Comparison of ENCODE assay signal across 11 cellular contexts in genomic region chr20:59003836-59004492, GRCh38.
DNase-seq lines count a peak whose midpoint lies in the region; ATAC-seq and TF ChIP-seq lines count a peak whose summit lies in the region.
"Had no signal": no experiment of that assay in that cellular context is flagged by ENCODE, and none has a peak within 500 bp of the region (broad histone marks: within the 10 kb centered on the region; RNA-seq: fewer than 3 reads in every experiment).

No MANE protein-coding gene starts in this region.

- H3K4me2 ChIP-seq in Loucy (ENCODE audit: low read depth, low read length, poor library complexity, severe bottlenecking): peak overlapping the region; percentile 59

- no peaks in the 10 kb centered on the region for H4K20me1 ChIP-seq in Loucy (ENCODE audit: insufficient read depth, low read length, poor library complexity, severe bottlenecking)

- H3K79me2 ChIP-seq in Loucy (ENCODE audit: insufficient read depth, low read length): no peaks in the 10 kb centered on the region

- H3K4me1 ChIP-seq in Loucy (ENCODE audit: insufficient read depth, low read length, poor library complexity, severe bottlenecking) (peaks cover 13% of the 10 kb centered on the region), neutrophil (ENCODE audit: control insufficient read depth in 1 of 2, insufficient read depth in 1 of 2, low read depth in 1 of 2, low read length in 1 of 2) (peaks cover 46 to 56% of the 10 kb centered on the region in 2 experiments)

- H3F3A ChIP-seq in Loucy (ENCODE audit: low read depth): no peaks in the 10 kb centered on the region

- DNase-seq in GM06990 (ENCODE audit: extremely low read depth, insufficient read length) (no peak), coronary artery (ENCODE audit: low spot score) (no peak), NCI-H2227 (lab: John Stamatoyannopoulos, UW; ENCODE audit: unreplicated experiment) (no peak), 8988T (no peak)
- DNase-seq: DND-41, mesendoderm, NCI-H1092 had no signal

- TF ChIP-seq CTCF in GM06990 (IDR thresholded peaks at IDR 0.05; ENCODE audit: insufficient read depth, low read length, poor library complexity, severe bottlenecking): no peak
- no peak for TF ChIP-seq CTCF in Loucy (conservative IDR thresholded peaks at IDR 0.05; ENCODE audit: low read length)
- no peak for TF ChIP-seq CTCF in coronary artery (IDR thresholded peaks at IDR 0.05)
- TF ChIP-seq CTCF in neutrophil (IDR thresholded peaks at IDR 0.05): no peak

- H3K9me3 ChIP-seq in Loucy (ENCODE audit: insufficient read depth, low read depth, low read length) (no peaks in the 10 kb centered on the region), neutrophil (no peaks in the 10 kb centered on the region)

- H3K4me3 ChIP-seq in GM06990 (replicated peaks; ENCODE audit: low read depth, low read length) (peak overlapping the region; percentile 76), Loucy (ENCODE audit: low read length, poor library complexity, severe bottlenecking) (no peak overlapping the region), coronary artery (peak overlapping the region; percentile 89), neutrophil (ENCODE audit: low read depth in 1 of 2, low read length in 1 of 2) (peak overlapping the region; percentile 86 to 88)

- H3K9me2 ChIP-seq in Loucy (replicated peaks; ENCODE audit: low read depth, low read length): no peaks in the 10 kb centered on the region

- no peak overlapping the region for H2AFZ ChIP-seq in Loucy (ENCODE audit: low read length)

- H3K27ac ChIP-seq in coronary artery (peak overlapping the region; percentile 83 to 93), neutrophil (peak overlapping the region; percentile 97)

- H3K9ac ChIP-seq in Loucy (ENCODE audit: low read depth, low read length, poor library complexity, severe bottlenecking): no peak overlapping the region

- H3K27me3 ChIP-seq in GM06990 (replicated peaks; ENCODE audit: control insufficient read depth, insufficient read depth, low read length) (no peaks in the 10 kb centered on the region), Loucy (ENCODE audit: insufficient read depth, low read length, poor library complexity, severe bottlenecking) (no peaks in the 10 kb centered on the region), neutrophil (no peaks in the 10 kb centered on the region)

- ATAC-seq in HG03280 (IDR thresholded peaks at IDR 0.05; ENCODE audit: unreplicated experiment) (no peak), GM18858 (IDR thresholded peaks at IDR 0.05; ENCODE audit: unreplicated experiment) (no peak)

- H3K36me3 ChIP-seq in GM06990 (ENCODE audit: control insufficient read depth, insufficient read depth, low read length): peaks cover 39% of the 10 kb centered on the region
- no peaks in the 10 kb centered on the region for H3K36me3 ChIP-seq in Loucy (ENCODE audit: insufficient read depth, low read length)
- H3K36me3 ChIP-seq in neutrophil: peaks cover 54% of the 10 kb centered on the region
